ENCODE assay signal across 8 cellular contexts in the genomic region with DNA sequence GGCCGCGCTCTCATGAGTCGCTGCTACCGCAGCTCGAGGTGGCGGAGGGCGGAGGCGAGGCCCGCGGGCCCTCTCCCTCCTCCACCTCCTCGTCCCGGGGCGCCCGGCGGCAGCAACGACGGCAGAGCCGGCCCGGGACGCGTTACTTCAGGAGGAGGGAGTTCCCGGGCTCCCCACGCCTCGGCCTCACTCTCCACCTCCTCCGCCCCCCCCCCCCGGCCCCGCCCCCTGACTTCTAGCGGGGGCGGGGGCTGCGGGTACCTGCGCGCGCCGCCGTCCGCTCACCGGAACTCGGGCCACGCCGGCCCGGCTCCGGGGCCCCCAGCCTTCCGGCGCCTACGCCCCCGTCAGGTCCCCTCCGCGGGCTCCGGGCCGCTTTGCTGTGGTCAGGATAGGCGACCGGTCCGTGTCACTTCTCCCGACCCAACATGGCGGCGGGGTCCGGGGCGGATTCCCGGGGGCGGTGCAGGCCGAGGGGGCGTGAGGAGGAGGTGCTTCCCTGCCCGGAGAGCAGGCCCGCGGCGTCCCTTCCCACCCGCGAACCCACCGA. TPM values are rescaled to one million over a fixed set of nuclear protein-coding genes. Genes with fewer than 3 reads are reported as not detected.
DNase-seq lines count a peak whose midpoint lies in the region; ATAC-seq, FAIRE-seq and TF ChIP-seq lines count a peak whose summit lies in the region.

YES1 (minus strand) TSS at position 120 of the 550 bp plus-strand sequence. CDS start 55,415 bp downstream, outside the sequence.

- no peak for FAIRE-seq in RCC 7860 (lab: Jason Lieb, UNC)

- H3K27ac Mint-ChIP-seq in CD4-positive, CD25-positive, alpha-beta regulatory T cell = peak within 1 kb of the TSS; percentile 97 to 99 (median 98)
- peak within 1 kb of the TSS; percentile 99 for H3K27ac Mint-ChIP-seq in neural crest cell (ENCODE audit: unreplicated experiment)

- WGBS in stomach, 5 donors = 0 to 1% (median 0%) methylated on average over 8 to 69 of the region's 69 CpGs

- H3K9me3 ChIP-seq in CD4-positive, CD25-positive, alpha-beta regulatory T cell (ENCODE audit: control insufficient read depth in 2 of 2, low read length in 2 of 2) = no peaks in the 10 kb centered on the region
- no peaks in the 10 kb centered on the region for H3K9me3 ChIP-seq in stomach

- peak; percentile 71 to 79 (median 72) for DNase-seq in CD4-positive, CD25-positive, alpha-beta regulatory T cell
- DNase-seq in GM19238 (ENCODE audit: insufficient read length, low spot score) (peak; percentile 76), RCC 7860 (ENCODE audit: low spot score) (peak; percentile 44), fibroblast of peridontal ligament (ENCODE audit: extremely low read depth) (peak; percentile 55), neural crest cell (ENCODE audit: low read depth, low spot score) (peak; percentile 76), stomach (peak; percentile 79)
- peak; percentile 68 for DNase-seq in activated T-helper 9 cell treated with anti-CD3 and anti-CD28 coated beads, Interleukin-2, amount 50 U/mL, for 16 hours (ENCODE audit: low read depth)

- TF ChIP-seq EP300 in stomach (IDR thresholded peaks at IDR 0.05) = no peak

- H3K9me3 Mint-ChIP-seq in CD4-positive, CD25-positive, alpha-beta regulatory T cell = no peaks in the 10 kb centered on the region
- H3K9me3 Mint-ChIP-seq in neural crest cell = no peaks in the 10 kb centered on the region

- ATAC-seq in CD4-positive, CD25-positive, alpha-beta regulatory T cell (ENCODE audit: low read depth in 2 of 2) = peak; percentile 43 to 45
- peak; percentile 57 for ATAC-seq in HG03439 (IDR thresholded peaks at IDR 0.05; ENCODE audit: unreplicated experiment)

- peaks cover 27% of the 10 kb centered on the region for H3K27me3 Mint-ChIP-seq in CD4-positive, CD25-positive, alpha-beta regulatory T cell
- H3K27me3 Mint-ChIP-seq in neural crest cell (ENCODE audit: low read depth) = no peaks in the 10 kb centered on the region

- peak within 1 kb of the TSS; percentile 88 for H3K27ac ChIP-seq in CD4-positive, CD25-positive, alpha-beta regulatory T cell (ENCODE audit: insufficient read depth, low read length, poor library complexity, severe bottlenecking)
- peak within 1 kb of the TSS; percentile 90 to 96 (median 95) for H3K27ac ChIP-seq in stomach

- H3K4me3 Mint-ChIP-seq in CD4-positive, CD25-positive, alpha-beta regulatory T cell = peak within 1 kb of the TSS; percentile 92 to 98 (median 94)
- peak within 1 kb of the TSS; percentile 97 for H3K4me3 Mint-ChIP-seq in neural crest cell

- no peaks in the 10 kb centered on the region for H3K36me3 Mint-ChIP-seq in CD4-positive, CD25-positive, alpha-beta regulatory T cell
- no peaks in the 10 kb centered on the region for H3K36me3 Mint-ChIP-seq in neural crest cell (ENCODE audit: low read depth)

- TF ChIP-seq CTCF in neural crest cell (conservative IDR thresholded peaks at IDR 0.05) = no peak
- TF ChIP-seq CTCF in stomach (IDR thresholded peaks at IDR 0.05) = no peak

- intact Hi-C loops in stomach (cut with DNase I; ENCODE audit: low total_unique reads) = no loop called here

- H3K27me3 ChIP-seq in CD4-positive, CD25-positive, alpha-beta regulatory T cell (ENCODE audit: control insufficient read depth, insufficient read depth, low read length) = peaks cover 18% of the 10 kb centered on the region
- H3K27me3 ChIP-seq in stomach = peaks cover 0 to 11% (median 0%) of the 10 kb centered on the region in 3 donors

- H3K4me3 ChIP-seq in CD4-positive, CD25-positive, alpha-beta regulatory T cell (ENCODE audit: low read depth, low read length) = peak within 1 kb of the TSS; percentile 91
- H3K4me3 ChIP-seq in stomach = peak within 1 kb of the TSS; percentile 68 to 91 (median 78)

- peaks cover 23 to 81% (median 53%) of the 10 kb centered on the region in 4 donors for H3K4me1 Mint-ChIP-seq in CD4-positive, CD25-positive, alpha-beta regulatory T cell
- peaks cover 42% of the 10 kb centered on the region for H3K4me1 Mint-ChIP-seq in neural crest cell

- H3K4me1 ChIP-seq in CD4-positive, CD25-positive, alpha-beta regulatory T cell (ENCODE audit: control insufficient read depth, insufficient read depth, low read length, poor library complexity, severe bottlenecking) = peaks cover 33% of the 10 kb centered on the region
- peaks cover 15 to 55% (median 33%) of the 10 kb centered on the region in 4 donors for H3K4me1 ChIP-seq in stomach

- H3K36me3 ChIP-seq in CD4-positive, CD25-positive, alpha-beta regulatory T cell (ENCODE audit: control insufficient read depth, insufficient read depth, low read length) = no peaks in the 10 kb centered on the region
- no peaks in the 10 kb centered on the region for H3K36me3 ChIP-seq in stomach

- TF ChIP-seq POLR2A in stomach (IDR thresholded peaks at IDR 0.05) = peak in 1 of 4 donors; percentile 40

RNA-seq across cellular contexts. Expression of gene YES1, which starts in this region (rescaled TPM):
- total RNA-seq in CD4-positive, CD25-positive, alpha-beta regulatory T cell = 4.1 TPM
- 1 to 10 TPM in 2 of 4 donors, under 1 TPM in 2; 0.23 to 2.1 (median 1.2) TPM for polyA plus RNA-seq in CD4-positive, CD25-positive, alpha-beta regulatory T cell
- total RNA-seq in neural crest cell (54.7 and 58.7 TPM in 2 replicates), stomach (100 to 1,000 TPM in 1 of 5 donors, 10 to 100 TPM in 2, 1 to 10 TPM in 2; 6.4 to 147 (median 42.4) TPM)
- 10 to 100 TPM; 12.1 to 41.7 (median 31.4) TPM for polyA plus RNA-seq in stomach

Comparison
In these comparisons a context has a peak if more than half of its experiments do, and no peak if none do; other contexts are left out.
1. Peak in every context shown above with its lines: DNase-seq, ATAC-seq, H3K4me3 ChIP-seq and H3K27ac ChIP-seq.
2. RNA of gene YES1 (polyA plus RNA-seq): 12.1 to 41.7 TPM in stomach; 0.23 to 2.1 TPM in CD4-positive, CD25-positive, alpha-beta regulatory T cell; every median in the first group is over 4 times any median in the second.